Comparison of ENCODE assay signal across 8 cellular contexts in genomic region chr22:19941365-19942070, GRCh38. TPM values are rescaled to one million over a fixed set of nuclear protein-coding genes. Genes with fewer than 3 reads are reported as not detected.
DNase-seq lines count a peak whose midpoint lies in the region; ATAC-seq and TF ChIP-seq lines count a peak whose summit lies in the region.

Gene COMT, plus strand, starts transcription at chr22:19941772. Its CDS starts 20,755 bp downstream, at chr22:19962527.
Gene TXNRD2, minus strand, starts transcription at chr22:19941818. Its CDS starts 15 bp downstream, at chr22:19941803.

- H3K4me3 Mint-ChIP-seq in CD14-positive monocyte = peak within 1 kb of the TSS; percentile 94 to 96

- H3K36me3 ChIP-seq in endocrine pancreas (ENCODE audit: control insufficient read depth, insufficient read depth, low read length) = no peaks in the 10 kb centered on the region
- H3K36me3 ChIP-seq in mesodermal cell (ENCODE audit: control insufficient read depth, insufficient read depth, low read length) = peaks cover 5% of the 10 kb centered on the region

- no peaks in the 10 kb centered on the region for H3K9me3 ChIP-seq in endocrine pancreas (ENCODE audit: control insufficient read depth, low read length)
- peaks cover 13% of the 10 kb centered on the region for H3K9me3 ChIP-seq in mesodermal cell (ENCODE audit: control insufficient read depth, low read length)

- peaks cover 0 to 2% (median under 1%) of the 10 kb centered on the region in 3 donors for H3K27me3 Mint-ChIP-seq in CD14-positive monocyte (ENCODE audit: low read depth in 3 of 3)

- peaks cover 8 to 11% of the 10 kb centered on the region in 2 donors for H3K36me3 Mint-ChIP-seq in CD14-positive monocyte

- 16 to 23% methylated on average over 35 to 42 of the region's 62 CpGs for WGBS in mesodermal cell (ENCODE audit: insufficient coverage in 2 of 2), 2 experiments

- H3K4me3 ChIP-seq in endocrine pancreas (ENCODE audit: control insufficient read depth, insufficient read depth, low read length) = peak within 1 kb of the TSS; percentile 64
- peak within 1 kb of the TSS; percentile 58 for H3K4me3 ChIP-seq in mesodermal cell (ENCODE audit: extremely low read depth, insufficient read depth, low read length, poor library complexity, severe bottlenecking)

- no peak for TF ChIP-seq CTCF in CD14-positive monocyte (IDR thresholded peaks at IDR 0.05)
- TF ChIP-seq CTCF in GM20000 (IDR thresholded peaks at IDR 0.05; ENCODE audit: extremely low read depth, missing control alignments) = no peak

- H3K9me3 Mint-ChIP-seq in CD14-positive monocyte = peaks cover 0 to 1% (median 0%) of the 10 kb centered on the region in 7 donors

- H3K27me3 ChIP-seq in endocrine pancreas (ENCODE audit: control insufficient read depth, insufficient read depth, low read length) = no peaks in the 10 kb centered on the region

- H3K27ac Mint-ChIP-seq in CD14-positive monocyte = peak within 1 kb of the TSS; percentile 90 to 96 (median 93)

- H3K27ac ChIP-seq in mesodermal cell (ENCODE audit: low read depth, low read length, severe bottlenecking) = peak within 1 kb of the TSS; percentile 97

- peaks cover 75% of the 10 kb centered on the region for H3K4me1 Mint-ChIP-seq in CD14-positive monocyte

- no peak for ATAC-seq in HG03378 (IDR thresholded peaks at IDR 0.05; ENCODE audit: unreplicated experiment)

- peak within 1 kb of the TSS; percentile 88 for H3K9ac ChIP-seq in endocrine pancreas (ENCODE audit: control insufficient read depth, insufficient read depth, low read length)

- no peaks in the 10 kb centered on the region for H3K4me1 ChIP-seq in endocrine pancreas (ENCODE audit: control insufficient read depth, insufficient read depth, low read length)
- H3K4me1 ChIP-seq in mesodermal cell (ENCODE audit: control insufficient read depth, insufficient read depth, low read length, poor library complexity, severe bottlenecking) = peaks cover 18% of the 10 kb centered on the region

- peak; percentile 68 for DNase-seq in CD14-positive monocyte (ENCODE audit: low spot score)
- DNase-seq in GM20000 (ENCODE audit: low spot score) = peak; percentile 93
- DNase-seq in NCI-H446 (lab: John Stamatoyannopoulos, UW) = peak; percentile 40 to 73
- DNase-seq in activated CD8-positive, alpha-beta memory T cell treated with anti-CD3 and anti-CD28 coated beads for 48 hours (ENCODE audit: low read depth in 2 of 3, low spot score in 2 of 3) = peak; percentile 43 to 60 (median 51)
- DNase-seq in stimulated activated CD8-positive, alpha-beta memory T cell treated with anti-CD3 and anti-CD28 coated beads, Interleukin-15, amount 100 ng/mL, for 4 hours (ENCODE audit: low read depth in 2 of 2) = peak; percentile 34 to 51

- intact Hi-C loops in CD14-positive monocyte (cut with micrococcal nuclease) = no loop called here

RNA-seq across cellular contexts. Expression of gene COMT, which starts in this region (rescaled TPM):
- 100 to 1,000 TPM; 329 to 400 TPM for polyA plus RNA-seq in CD14-positive monocyte
- 94.8 TPM for polyA plus RNA-seq in mesodermal cell (2013, experiment 1 of 2)
- polyA plus RNA-seq in mesodermal cell (2013, experiment 2 of 2) = 77.3 TPM

RNA-seq across cellular contexts. Expression of gene TXNRD2, which starts in this region (rescaled TPM):
- 10 to 100 TPM; 24.9 to 30.8 TPM for polyA plus RNA-seq in CD14-positive monocyte
- 10.9 TPM for polyA plus RNA-seq in mesodermal cell (2013, experiment 1 of 2)
- polyA plus RNA-seq in mesodermal cell (2013, experiment 2 of 2) = 9.3 TPM

Comparison
In these comparisons a context has a peak if more than half of its experiments do, and no peak if none do; other contexts are left out.
1. DNase-seq: peak in every context shown above with its lines; median percentile 93 in GM20000; 68 in CD14-positive monocyte; 56 in NCI-H446; 51 in activated CD8-positive, alpha-beta memory T cell treated with anti-CD3 and anti-CD28 coated beads for 48 hours; 42 in stimulated activated CD8-positive, alpha-beta memory T cell treated with anti-CD3 and anti-CD28 coated beads, Interleukin-15, amount 100 ng/mL, for 4 hours.